7 cellular contexts compared by ENCODE assay signal in genomic region chr5:68216737-68217231, GRCh38. TPM values are rescaled to one million over a fixed set of nuclear protein-coding genes. Genes with fewer than 3 reads are reported as not detected.
DNase-seq lines count a peak whose midpoint lies in the region; ATAC-seq and TF ChIP-seq lines count a peak whose summit lies in the region.

No MANE protein-coding gene starts in this region.

- DNase-seq in G401 (ENCODE audit: low spot score), result peak; percentile 59
- peak; percentile 37 for DNase-seq in dermis blood vessel endothelial cell
- DNase-seq in naive B cell, result no peak
- no peak for DNase-seq in GOT3 (lab: John Stamatoyannopoulos, UW)

- peak overlapping the region; percentile 82 to 97 (median 94) for H3K4me3 Mint-ChIP-seq in naive B cell

- peak overlapping the region; percentile 74 for H3K27ac ChIP-seq in OCI-LY3 (ENCODE audit: low read length)

- H3K4me2 ChIP-seq in OCI-LY3 (ENCODE audit: low read length), result peak overlapping the region; percentile 63

- H3K36me3 ChIP-seq in OCI-LY3 (replicated peaks; ENCODE audit: low read depth, low read length), result peaks cover 12% of the 10 kb centered on the region

- peaks cover 8% of the 10 kb centered on the region for H3K4me1 ChIP-seq in OCI-LY3 (ENCODE audit: low read length)

- H3K9ac ChIP-seq in OCI-LY3 (ENCODE audit: low read length), result peak overlapping the region; percentile 86

- H3K36me3 Mint-ChIP-seq in naive B cell, result peaks cover 0 to 7% of the 10 kb centered on the region in 2 donors

- peak; percentile 16 for ATAC-seq in GM21576 (IDR thresholded peaks at IDR 0.05; ENCODE audit: unreplicated experiment)
- ATAC-seq in naive B cell (ENCODE audit: low read depth in 2 of 2), result no peak
- no peak for ATAC-seq in GM18858 (IDR thresholded peaks at IDR 0.05; ENCODE audit: unreplicated experiment)

- peak overlapping the region; percentile 59 to 95 (median 84) for H3K27ac Mint-ChIP-seq in naive B cell

- no peaks in the 10 kb centered on the region for H3K27me3 Mint-ChIP-seq in naive B cell

- TF ChIP-seq CTCF in OCI-LY3 (IDR thresholded peaks at IDR 0.05; ENCODE audit: low read depth, low read length), result 0 out of 2 replicates have a peak, but pooled peaks have one; percentile 8

- H4K20me1 ChIP-seq in OCI-LY3 (ENCODE audit: insufficient read depth, low read length), result peaks cover 25% of the 10 kb centered on the region

- H3K79me2 ChIP-seq in OCI-LY3 (ENCODE audit: low read length), result peaks cover 50% of the 10 kb centered on the region

- H3K4me1 Mint-ChIP-seq in naive B cell, result peaks cover 44 to 47% (median 47%) of the 10 kb centered on the region in 3 donors

- in situ Hi-C loops in G401 (cut with HindIII; ENCODE audit: low sequenced_read_pairs), result no loop called here

- H2AFZ ChIP-seq in OCI-LY3 (ENCODE audit: low read depth, low read length), result peak overlapping the region; percentile 82; the same call in 1 of the 2 replicates

- H3K27me3 ChIP-seq in OCI-LY3 (ENCODE audit: low read depth, low read length), result no peaks in the 10 kb centered on the region

- no peaks in the 10 kb centered on the region for H3K9me3 ChIP-seq in OCI-LY3 (ENCODE audit: insufficient read depth, low read length)

- peaks cover 0 to 8% (median 0%) of the 10 kb centered on the region in 7 donors for H3K9me3 Mint-ChIP-seq in naive B cell

- peak overlapping the region; percentile 97 for H3K4me3 ChIP-seq in OCI-LY3 (ENCODE audit: low read length)

RNA-seq across cellular contexts. Expression of gene PIK3R1, which starts 1.2 kb away (rescaled TPM):
- 13.2 and 18.9 TPM in 2 replicates for total RNA-seq in G401 (2014; rRNA removed; shearing (Covaris generic))
- 18.4 and 19.5 TPM in 2 replicates for total RNA-seq in dermis blood vessel endothelial cell
- polyA plus RNA-seq in naive B cell (ENCODE audit: low read depth in 6 of 6), result 10 to 100 TPM; 31.2 to 49.2 (median 39.3) TPM

Comparison
In these comparisons a context has a peak if more than half of its experiments do, and no peak if none do; other contexts are left out.
1. DNase-seq: peak in G401 (single experiment) and dermis blood vessel endothelial cell (single experiment); none in naive B cell (single experiment) and GOT3 (single experiment).